In genomic region chr5:159975462-159976019, GRCh38 we compare ENCODE assay signal across 10 cellular contexts. TPM values are rescaled to one million over a fixed set of nuclear protein-coding genes. Genes with fewer than 3 reads are reported as not detected.
A peak's percentile ranks its signal among the peaks of the same experiment; 100 is the strongest.
DNase-seq lines count a peak whose midpoint lies in the region; ATAC-seq, FAIRE-seq and TF ChIP-seq lines count a peak whose summit lies in the region.
"Had no signal": no experiment of that assay in that cellular context is flagged by ENCODE, and none has a peak within 500 bp of the region (broad histone marks: within the 10 kb centered on the region; RNA-seq: fewer than 3 reads in every experiment).

No MANE protein-coding gene starts in this region.

- no peak overlapping the region for H3K14ac ChIP-seq in neuronal stem cell (ENCODE audit: low read length)

- no peak overlapping the region for H4K91ac ChIP-seq in neuronal stem cell (ENCODE audit: low read depth, low read length, poor library complexity)

- H3K4me2 ChIP-seq in neuronal stem cell (ENCODE audit: insufficient read depth, low read length, poor library complexity, severe bottlenecking) = no peak overlapping the region

- no peak overlapping the region for H3K9ac ChIP-seq in neuronal stem cell (ENCODE audit: low read depth, low read length, poor library complexity)

- H3K23ac ChIP-seq in neuronal stem cell (ENCODE audit: low read depth, low read length, poor library complexity) = no peak overlapping the region

- no peak overlapping the region for H2BK15ac ChIP-seq in neuronal stem cell (ENCODE audit: low read length)

- H3K9me3 ChIP-seq in mucosa of descending colon (no peaks in the 10 kb centered on the region), neuronal stem cell (replicated peaks in 1 of 2; ENCODE audit: control insufficient read depth in 2 of 2, insufficient read depth in 1 of 2, low read depth in 1 of 2, low read length in 2 of 2) (peaks cover 2 to 3% of the 10 kb centered on the region in 2 donors)

- no peak overlapping the region for H2BK5ac ChIP-seq in neuronal stem cell (ENCODE audit: low read length)

- WGBS in lower leg skin, 2 donors = 52 to 83% methylated on average over 2 of the region's 2 CpGs
- WGBS in neuronal stem cell (ENCODE audit: extremely low coverage in 2 of 2, insufficient read length in 2 of 2, insufficient replicate concordance in 1 of 2), 2 donors = no CpG with 5 or more reads among the region's 2 CpGs

- H2AFZ ChIP-seq in neuronal stem cell (ENCODE audit: low read length) = no peak overlapping the region

- FAIRE-seq in GM19239 (lab: Jason Lieb, UNC) = no peak

- H3K27me3 ChIP-seq in neuronal stem cell (ENCODE audit: control insufficient read depth in 3 of 3, insufficient read depth in 3 of 3, low read depth in 1 of 3, low read length in 3 of 3) = peaks cover 10 to 65% (median 32%) of the 10 kb centered on the region in 3 experiments

- intact Hi-C loops in mucosa of descending colon (cut with DNase I, micrococcal nuclease) (no loop called here), lower leg skin (cut with DNase I; ENCODE audit: low total_unique reads) (no loop called here)

- H3K36me3 ChIP-seq in mucosa of descending colon (ENCODE audit: low read depth) (no peaks in the 10 kb centered on the region), neuronal stem cell (replicated peaks in 1 of 2; ENCODE audit: control insufficient read depth in 2 of 2, insufficient read depth in 2 of 2, low read length in 2 of 2) (no peaks in the 10 kb centered on the region)

- TF ChIP-seq POLR2A in NB4 (IDR thresholded peaks at IDR 0.05; ENCODE audit: extremely low read depth, insufficient read length) (no peak), lower leg skin (IDR thresholded peaks at IDR 0.05) (no peak)

- no peak overlapping the region for H3K4ac ChIP-seq in neuronal stem cell (ENCODE audit: low read length)

- DNase-seq in DMS53 (lab: John Stamatoyannopoulos, UW) = peak; percentile 49
- DNase-seq in NB4 (ENCODE audit: low read depth) = peak; percentile 9
- peak; percentile 75 for DNase-seq in dermis blood vessel endothelial cell
- peak in 1 of 3 donors; percentile 16 for DNase-seq in mucosa of descending colon
- no peak for DNase-seq in GM19239 (ENCODE audit: insufficient read length, low spot score)
- no peak for DNase-seq in lower leg skin (ENCODE audit: low spot score in 2 of 2)
- no peak for DNase-seq in neuronal stem cell (ENCODE audit: low spot score)
- no peak for DNase-seq in NCI-H526 treated with DMSO at 0.1 percent for 48 hours (lab: John Stamatoyannopoulos, UW)
- DNase-seq: activated CD4-positive, alpha-beta T cell treated with anti-CD3 and anti-CD28 coated beads for 48 hours; NCI-H1694 treated with DMSO at 0.1 percent for 48 hours had no signal

- TF ChIP-seq CTCF in NB4 (IDR thresholded peaks at IDR 0.05; ENCODE audit: low read depth, low read length) = no peak
- TF ChIP-seq CTCF in mucosa of descending colon (IDR thresholded peaks at IDR 0.05) = no peak
- TF ChIP-seq CTCF in lower leg skin (IDR thresholded peaks at IDR 0.05) = no peak

- H2AK5ac ChIP-seq in neuronal stem cell (ENCODE audit: low read depth, low read length) = no peak overlapping the region

- H3K79me1 ChIP-seq in neuronal stem cell (ENCODE audit: low read depth, low read length) = no peaks in the 10 kb centered on the region

- no peak overlapping the region for H3K18ac ChIP-seq in neuronal stem cell (ENCODE audit: low read length)

- no peak overlapping the region for H3K27ac ChIP-seq in neuronal stem cell (replicated peaks; ENCODE audit: low read length)

- no peak overlapping the region for H3K4me3 ChIP-seq in NB4 (ENCODE audit: low read depth, low read length)
- no peak overlapping the region for H3K4me3 ChIP-seq in mucosa of descending colon
- H3K4me3 ChIP-seq in lower leg skin (ENCODE audit: low read depth, poor library complexity, severe bottlenecking) = no peak overlapping the region
- H3K4me3 ChIP-seq in neuronal stem cell (ENCODE audit: low read length in 2 of 2) = no peak overlapping the region

- no peaks in the 10 kb centered on the region for H3K4me1 ChIP-seq in mucosa of descending colon (ENCODE audit: low read depth)
- peaks cover 0 to 1% of the 10 kb centered on the region in 2 donors for H3K4me1 ChIP-seq in neuronal stem cell (ENCODE audit: control insufficient read depth in 2 of 2, insufficient read depth in 1 of 2, low read depth in 1 of 2, low read length in 2 of 2)

- peak; percentile 42 for ATAC-seq in mucosa of descending colon

- H2BK120ac ChIP-seq in neuronal stem cell (ENCODE audit: low read depth, low read length) = no peak overlapping the region

- no peak overlapping the region for H4K8ac ChIP-seq in neuronal stem cell (ENCODE audit: low read depth, low read length)

- no peak overlapping the region for H2BK12ac ChIP-seq in neuronal stem cell (ENCODE audit: low read length)

RNA-seq across cellular contexts. Expression of gene TTC1, which starts 33.4 kb away (rescaled TPM):
- total RNA-seq in dermis blood vessel endothelial cell (56.7 and 74.8 TPM in 2 replicates), mucosa of descending colon (10 to 100 TPM; 42.6 to 54.7 (median 46.6) TPM), lower leg skin (10 to 100 TPM; 28.5 to 39.3 (median 36.2) TPM)
- polyA plus RNA-seq in neuronal stem cell (2013, experiment 1 of 2) = 47.8 TPM
- 49.0 TPM for polyA plus RNA-seq in neuronal stem cell (2013, experiment 2 of 2)

RNA-seq across cellular contexts. Expression of gene ADRA1B, which starts 59.3 kb away (rescaled TPM):
- total RNA-seq in dermis blood vessel endothelial cell (0.34 TPM in 1 of 2 replicates, not detected in the other), mucosa of descending colon (under 1 TPM; 0.51 to 0.89 (median 0.69) TPM), lower leg skin (1 to 10 TPM in 2 of 4 donors, under 1 TPM in 1, not detected in 1; 0.30 to 2.0 (median 2.0) TPM)
- 0.14 TPM for polyA plus RNA-seq in neuronal stem cell (2013, experiment 1 of 2)
- 0.18 TPM for polyA plus RNA-seq in neuronal stem cell (2013, experiment 2 of 2)

Comparison
In these comparisons a context has a peak if more than half of its experiments do, and no peak if none do; other contexts are left out.
1. DNase-seq: peak in DMS53 (single experiment), NB4 (single experiment) and dermis blood vessel endothelial cell (single experiment); none in GM19239 (single experiment), lower leg skin (0 of 2), neuronal stem cell (single experiment) and NCI-H526 treated with DMSO at 0.1 percent for 48 hours (single experiment).